Comparison of ENCODE assay signal across 19 cellular contexts in the genomic region with DNA sequence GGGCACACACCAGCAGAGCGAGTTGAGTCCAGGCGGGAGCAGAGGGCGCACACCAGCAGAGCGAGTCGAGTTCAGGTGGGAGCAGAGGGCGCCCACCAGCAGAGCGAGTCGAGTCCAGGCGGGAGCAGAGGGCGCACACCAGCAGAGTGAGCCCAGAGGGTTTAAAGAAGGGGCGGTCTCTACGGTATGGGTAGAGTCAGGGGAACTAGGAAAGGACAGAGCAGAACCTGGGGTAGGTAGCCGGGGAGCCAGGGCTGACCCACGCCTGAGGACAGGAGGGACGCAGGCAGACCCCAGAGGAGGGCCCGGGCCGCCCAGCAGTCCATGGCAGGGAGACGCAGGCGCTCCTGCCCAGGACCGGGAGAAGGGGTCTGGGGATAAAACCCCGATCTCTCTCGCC. TPM values are rescaled to one million over a fixed set of nuclear protein-coding genes. Genes with fewer than 3 reads are reported as not detected.
DNase-seq lines count a peak whose midpoint lies in the region; ATAC-seq, FAIRE-seq and TF ChIP-seq lines count a peak whose summit lies in the region.
"Had no signal": no experiment of that assay in that cellular context is flagged by ENCODE, and none has a peak within 500 bp of the region (broad histone marks: within the 10 kb centered on the region; RNA-seq: fewer than 3 reads in every experiment).

No MANE protein-coding gene starts in this region.

- intact Hi-C loops in Right ventricle myocardium inferior (cut with DNase I) (no loop called here), left ventricle myocardium superior (cut with micrococcal nuclease) (no loop called here)

- WGBS in H1 (ENCODE audit: extremely low coverage in 1 of 2, insufficient coverage in 1 of 2, insufficient read length in 1 of 2, insufficient replicate concordance in 2 of 2, low coverage in 1 of 2, low lambda C conversion rate in 2 of 2, missing lambda C conversion rate in 1 of 2), 2 experiments, result 84% methylated on average over 17 of the region's 22 CpGs; no CpG with 5 or more reads in 1 of the 2 experiments
- no CpG with 5 or more reads among the region's 22 CpGs for WGBS in neuronal stem cell (ENCODE audit: extremely low coverage in 2 of 2, insufficient read length in 2 of 2, insufficient replicate concordance in 1 of 2), 2 donors

- no peak overlapping the region for H3K9ac ChIP-seq in H1 (replicated peaks in 1 of 4; ENCODE audit: extremely low read depth in 1 of 4, low read depth in 3 of 4, low read length in 3 of 4)
- no peak overlapping the region for H3K9ac ChIP-seq in neuronal stem cell (ENCODE audit: low read depth, low read length, poor library complexity)

- no peak overlapping the region for H3K23ac ChIP-seq in H1 (ENCODE audit: insufficient read length)
- H3K23ac ChIP-seq in neuronal stem cell (ENCODE audit: low read depth, low read length, poor library complexity), result peak overlapping the region; percentile 21

- CTCF ChIA-PET in H1 (lab: Charles Lee; ENCODE audit: partially characterized antibody), result interaction anchor here (0.9 to 6.1 kb wide), 5 partner anchors 15 to 137 kb away, joined by 3 to 25 read pairs (median 4); no protein-coding TSS in a partner anchor

- H3K4me1 ChIP-seq in H1 (replicated peaks in 1 of 4; ENCODE audit: control insufficient read depth in 3 of 4, insufficient read depth in 4 of 4, low read length in 3 of 4) (peaks cover 0 to 20% (median 5%) of the 10 kb centered on the region in 4 experiments; a peak in 5 of 7 replicates), neuronal stem cell (ENCODE audit: control insufficient read depth in 2 of 2, insufficient read depth in 1 of 2, low read depth in 1 of 2, low read length in 2 of 2) (peaks cover 0 to 14% of the 10 kb centered on the region in 2 donors)
- H3K4me1 ChIP-seq: A549, Caco-2, HAP-1 had no signal

- no peaks in the 10 kb centered on the region for H3K36me3 ChIP-seq in H1 (ENCODE audit: control insufficient read depth in 2 of 4, insufficient read depth in 4 of 4, low read length in 3 of 4)
- no peaks in the 10 kb centered on the region for H3K36me3 ChIP-seq in neuronal stem cell (replicated peaks in 1 of 2; ENCODE audit: control insufficient read depth in 2 of 2, insufficient read depth in 2 of 2, low read length in 2 of 2)
- H3K36me3 ChIP-seq: HAP-1 had no signal

- no peak for TF ChIP-seq EP300 in H1 (IDR thresholded peaks at IDR 0.05; ENCODE audit: borderline replicate concordance in 1 of 2, low read depth in 2 of 2, low read length in 2 of 2)

- H3K9me3 ChIP-seq in H1 (ENCODE audit: insufficient read depth in 2 of 2, low read depth in 1 of 2, low read length in 1 of 2) (peaks cover 4 to 8% of the 10 kb centered on the region in 2 experiments; a peak in 3 of 4 replicates), neuronal stem cell (replicated peaks in 1 of 2; ENCODE audit: control insufficient read depth in 2 of 2, insufficient read depth in 1 of 2, low read depth in 1 of 2, low read length in 2 of 2) (peaks cover 0 to 9% of the 10 kb centered on the region in 2 donors)
- H3K9me3 ChIP-seq: HAP-1 had no signal

- H4K5ac ChIP-seq in H1 (ENCODE audit: insufficient read length, low read depth, low read length), result no peak overlapping the region

- ATAC-seq in Right ventricle myocardium inferior (no peak), left ventricle myocardium superior (no peak), GM18498 (IDR thresholded peaks at IDR 0.05; ENCODE audit: unreplicated experiment) (no peak), GM19035 (IDR thresholded peaks at IDR 0.05; ENCODE audit: unreplicated experiment) (no peak)
- ATAC-seq: A549 had no signal

- no peaks in the 10 kb centered on the region for H4K20me1 ChIP-seq in H1 (replicated peaks in 1 of 2; ENCODE audit: control insufficient read depth in 1 of 2, insufficient read depth in 2 of 2, low read length in 2 of 2)

- H2BK120ac ChIP-seq in H1 (replicated peaks; ENCODE audit: low read depth, low read length), result no peak overlapping the region
- peak overlapping the region; percentile 85 for H2BK120ac ChIP-seq in neuronal stem cell (ENCODE audit: low read depth, low read length)

- no peak overlapping the region for H3K4me3 ChIP-seq in H1 (ENCODE audit: extremely low read depth in 1 of 4, insufficient read depth in 2 of 4, low read depth in 3 of 4, low read length in 4 of 4)
- H3K4me3 ChIP-seq in neuronal stem cell (ENCODE audit: low read length in 2 of 2), result no peak overlapping the region
- H3K4me3 ChIP-seq: A549, HAP-1 had no signal

- H3K4ac ChIP-seq in H1 (replicated peaks; ENCODE audit: insufficient read length, low read depth, low read length), result no peak overlapping the region
- H3K4ac ChIP-seq in neuronal stem cell (ENCODE audit: low read length), result no peak overlapping the region

- no peak overlapping the region for H3K4me2 ChIP-seq in H1 (ENCODE audit: insufficient read depth in 1 of 2, low read depth in 2 of 2, low read length in 2 of 2)
- no peak overlapping the region for H3K4me2 ChIP-seq in neuronal stem cell (ENCODE audit: insufficient read depth, low read length, poor library complexity, severe bottlenecking)
- H3K4me2 ChIP-seq: A549 had no signal

- H2AK5ac ChIP-seq in H1 (ENCODE audit: low read depth, low read length) (no peak overlapping the region), neuronal stem cell (ENCODE audit: low read depth, low read length) (peak overlapping the region; percentile 65)

- DNase-seq in Right ventricle myocardium inferior (ENCODE audit: missing footprints) (peak; percentile 28), left ventricle myocardium superior (no peak), H1 (ENCODE audit: low read depth in 1 of 2, low spot score in 2 of 2) (no peak), neuronal stem cell (ENCODE audit: low spot score) (no peak), NCI-H1436 treated with DMSO at 0.1 percent for 48 hours (lab: John Stamatoyannopoulos, UW) (no peak)
- DNase-seq: AML-193; Caco-2; CD4-positive, alpha-beta T cell; GOT3 had no signal

- H2BK12ac ChIP-seq in H1 (ENCODE audit: low read depth, low read length) (no peak overlapping the region), neuronal stem cell (ENCODE audit: low read length) (peak overlapping the region; percentile 42)

- no peaks in the 10 kb centered on the region for H3K79me2 ChIP-seq in H1 (ENCODE audit: control insufficient read depth in 1 of 2, insufficient read depth in 2 of 2, low read length in 2 of 2)

- TF ChIP-seq POLR2A in H1 (IDR thresholded peaks at IDR 0.05; ENCODE audit: control extremely low read depth in 1 of 2, low read depth in 2 of 2, low read length in 2 of 2), result no peak

- H3K56ac ChIP-seq in H1 (replicated peaks; ENCODE audit: insufficient read length, low read depth, low read length), result no peak overlapping the region

- TF ChIP-seq RAD21 in H1 (IDR thresholded peaks at IDR 0.05 in 1 of 2, conservative IDR thresholded peaks at IDR 0.05 in 1 of 2; ENCODE audit: low read depth in 2 of 2, low read length in 2 of 2), result no peak

- H2AFZ ChIP-seq in H1 (ENCODE audit: low read length), result no peak overlapping the region
- H2AFZ ChIP-seq in neuronal stem cell (ENCODE audit: low read length), result no peak overlapping the region

- H4K91ac ChIP-seq in H1 (replicated peaks; ENCODE audit: insufficient read length, low read length), result no peak overlapping the region
- peak overlapping the region; percentile 25 for H4K91ac ChIP-seq in neuronal stem cell (ENCODE audit: low read depth, low read length, poor library complexity)

- H2BK5ac ChIP-seq in H1 (ENCODE audit: low read depth, low read length) (no peak overlapping the region), neuronal stem cell (ENCODE audit: low read length) (no peak overlapping the region)

- FAIRE-seq in H1 (lab: Jason Lieb, UNC), result no peak
- FAIRE-seq: A549, D721Med, G401.6, GM12891, GM18507 had no signal

- H3K23me2 ChIP-seq in H1 (ENCODE audit: low read depth, low read length), result peaks cover 2% of the 10 kb centered on the region; the same call in 1 of the 2 replicates

- H3K18ac ChIP-seq in H1 (ENCODE audit: extremely low read depth, low read length) (peak overlapping the region; percentile 48), neuronal stem cell (ENCODE audit: low read length) (peak overlapping the region; percentile 83)

- no peak overlapping the region for H3K27ac ChIP-seq in H1 (ENCODE audit: low read depth, low read length)
- no peak overlapping the region for H3K27ac ChIP-seq in neuronal stem cell (replicated peaks; ENCODE audit: low read length)
- H3K27ac ChIP-seq: 22Rv1, A549, C4-2B had no signal

- no peak overlapping the region for H3K14ac ChIP-seq in H1 (ENCODE audit: insufficient read length)
- peak overlapping the region; percentile 4 for H3K14ac ChIP-seq in neuronal stem cell (ENCODE audit: low read length)

- no peaks in the 10 kb centered on the region for H3K79me1 ChIP-seq in H1 (ENCODE audit: low read depth, low read length)
- no peaks in the 10 kb centered on the region for H3K79me1 ChIP-seq in neuronal stem cell (ENCODE audit: low read depth, low read length)

- H2BK15ac ChIP-seq in H1 (ENCODE audit: low read length) (0 out of 2 replicates have a peak overlapping the region, but pooled peaks have one; percentile 29), neuronal stem cell (ENCODE audit: low read length) (peak overlapping the region; percentile 82)

- POLR2A ChIA-PET in H1 (lab: Charles Lee; ENCODE audit: partially characterized antibody), result interaction anchor here (1.3 to 2.9 kb wide), 4 partner anchors 12 to 22 kb away, joined by 3 to 7 read pairs (median 5); a partner anchor contains a TSS

- peak overlapping the region; percentile 29; the same call in 1 of the 2 replicates for H4K8ac ChIP-seq in H1 (ENCODE audit: extremely low read depth, insufficient read depth, low read length)
- H4K8ac ChIP-seq in neuronal stem cell (ENCODE audit: low read depth, low read length), result no peak overlapping the region

- no peak for TF ChIP-seq CTCF in H1 (IDR thresholded peaks at IDR 0.05; ENCODE audit: control extremely low read depth in 1 of 3, insufficient read depth in 1 of 3, low read depth in 1 of 3, low read length in 3 of 3)

- H2BK20ac ChIP-seq in H1 (ENCODE audit: low read length), result no peak overlapping the region; the same call in 1 of the 2 replicates

- no peaks in the 10 kb centered on the region; a peak in 2 of 7 replicates for H3K27me3 ChIP-seq in H1 (replicated peaks in 1 of 4; ENCODE audit: control insufficient read depth in 3 of 4, extremely low read depth in 1 of 4, insufficient read depth in 3 of 4, low read length in 3 of 4)
- peaks cover 0 to 57% (median 2%) of the 10 kb centered on the region in 3 experiments for H3K27me3 ChIP-seq in neuronal stem cell (ENCODE audit: control insufficient read depth in 3 of 3, insufficient read depth in 3 of 3, low read depth in 1 of 3, low read length in 3 of 3)

RNA-seq across cellular contexts. Expression of a gene that starts 22.0 kb away (rescaled TPM):
- 6.9 TPM for total RNA-seq in Right ventricle myocardium inferior
- total RNA-seq in left ventricle myocardium superior, result 5.9 TPM
- total RNA-seq in H1 (2021; fragmentation: NEBNext Ultra II Directional; extraction: Animal tissue kit (Norgen Biotek cat#: 25700)), result 13.8 and 14.8 TPM in 2 replicates
- polyA plus RNA-seq in H1 (2011; rRNA removed), result 14.6 and 27.3 TPM in 2 replicates
- polyA plus RNA-seq in H1 (2011; cell fraction: cytosol; rRNA removed), result 15.1 TPM
- 35.4 TPM for polyA plus RNA-seq in H1 (2011; cell fraction: nucleus; rRNA removed)
- polyA plus RNA-seq in H1 (2012, experiment 1 of 2), result 4.8 to 12.3 TPM (median 11.4 TPM) in 4 replicates
- polyA plus RNA-seq in H1 (2012, experiment 2 of 2), result 5.9 TPM
- polyA plus RNA-seq in H1 (2013, experiment 1 of 2), result 9.6 TPM
- 8.5 TPM for polyA plus RNA-seq in H1 (2013, experiment 2 of 2)
- 10.0 and 12.3 TPM in 2 replicates for polyA minus RNA-seq in H1 (2011; rRNA and poly(A)+ RNA removed)
- 11.6 TPM for polyA minus RNA-seq in H1 (2011; cell fraction: cytosol; rRNA and poly(A)+ RNA removed)
- 16.3 TPM for polyA minus RNA-seq in H1 (2011; cell fraction: nucleus; rRNA and poly(A)+ RNA removed)
- polyA plus RNA-seq in neuronal stem cell (2013, experiment 1 of 2), result 7.7 TPM
- 7.2 TPM for polyA plus RNA-seq in neuronal stem cell (2013, experiment 2 of 2)
- total RNA-seq: CD4-positive, alpha-beta T cell had no signal
